ENCODE assay signal across 29 cellular contexts in genomic region chr1:184906771-184907170, GRCh38.
A peak's percentile ranks its signal among the peaks of the same experiment; 100 is the strongest.
DNase-seq lines count a peak whose midpoint lies in the region; ATAC-seq and TF ChIP-seq lines count a peak whose summit lies in the region.
"Had no signal": no experiment of that assay in that cellular context is flagged by ENCODE, and none has a peak within 500 bp of the region (broad histone marks: within the 10 kb centered on the region; RNA-seq: fewer than 3 reads in every experiment).

No MANE protein-coding gene starts in this region.

- in situ Hi-C loops in IMR-90 (cut with MboI; ENCODE audit: low sequenced_read_pairs), result no loop called here

- H3K27me3 Mint-ChIP-seq in CD4-positive, CD25-positive, alpha-beta regulatory T cell, result no peaks in the 10 kb centered on the region
- H3K27me3 Mint-ChIP-seq in Calu3 (ENCODE audit: unreplicated experiment), result no peaks in the 10 kb centered on the region
- H3K27me3 Mint-ChIP-seq: activated naive CD8-positive, alpha-beta T cell treated with anti-CD3 and anti-CD28 coated beads, Interleukin-2, amount 10 ng/mL, durations not matched to agents 7 days and 5 days had no signal

- H3K27ac Mint-ChIP-seq in CD4-positive, CD25-positive, alpha-beta regulatory T cell, result no peak overlapping the region
- H3K27ac Mint-ChIP-seq in Calu3 (ENCODE audit: unreplicated experiment), result no peak overlapping the region
- H3K27ac Mint-ChIP-seq: activated CD4-positive, alpha-beta T cell treated with anti-CD3 and anti-CD28 coated beads, Interleukin-2, amount 10 ng/mL, durations not matched to agents 24 days and 14 days; activated naive CD8-positive, alpha-beta T cell treated with anti-CD3 and anti-CD28 coated beads, Interleukin-2, amount 10 ng/mL, durations not matched to agents 7 days and 5 days had no signal

- H3K79me1 ChIP-seq in IMR-90 (ENCODE audit: low read depth in 1 of 2, low read length in 2 of 2), result peaks cover 2 to 27% of the 10 kb centered on the region in 2 experiments; a peak in 3 of 4 replicates
- no peaks in the 10 kb centered on the region for H3K79me1 ChIP-seq in mesenchymal stem cell (replicated peaks; ENCODE audit: low read length, poor library complexity, severe bottlenecking)

- BruUV-seq in IMR-90 (replicated peaks; lab: Mats Ljungman, UMichigan) (no TSS peak), Calu3 (replicated peaks; lab: Mats Ljungman, UMichigan) (no TSS peak)

- CTCF ChIA-PET in IMR-90 (lab: Yijun Ruan, JAX) (interaction anchor here (0.7 kb wide), 1 partner anchor 12 kb away, joined by 3 read pairs; no protein-coding TSS in a partner anchor), Calu3 (lab: Charles Lee) (no interaction called here)

- no CpG with 5 or more reads among the region's 1 CpG for WGBS in IMR-90 (ENCODE audit: extremely low coverage in 2 of 2, insufficient read length in 1 of 2), 2 experiments
- 60% methylated on average over 1 of the region's 1 CpG for WGBS in mesenchymal stem cell

- H2BK15ac ChIP-seq in IMR-90 (ENCODE audit: low read depth, low read length) (no peak overlapping the region), mesenchymal stem cell (ENCODE audit: low read depth, poor library complexity, severe bottlenecking) (no peak overlapping the region)

- H3K23ac ChIP-seq in IMR-90 (ENCODE audit: low read depth, low read length), result no peak overlapping the region
- no peak overlapping the region for H3K23ac ChIP-seq in mesenchymal stem cell (ENCODE audit: low read length in 2 of 2)

- H3K27me3 ChIP-seq in CD4-positive, CD25-positive, alpha-beta regulatory T cell (ENCODE audit: control insufficient read depth, insufficient read depth, low read length), result no peaks in the 10 kb centered on the region
- H3K27me3 ChIP-seq in IMR-90 (ENCODE audit: control insufficient read depth, insufficient read depth, low read length), result no peaks in the 10 kb centered on the region
- no peaks in the 10 kb centered on the region for H3K27me3 ChIP-seq in mesenchymal stem cell (ENCODE audit: control insufficient read depth in 1 of 2, insufficient read depth in 1 of 2, low read length in 2 of 2)
- H3K27me3 ChIP-seq: pancreas had no signal

- dilution Hi-C loops in IMR-90 (cut with HindIII; ENCODE audit: low sequenced_read_pairs, unreplicated experiment), result no loop called here

- no peak overlapping the region for H2AK5ac ChIP-seq in IMR-90 (ENCODE audit: low read depth, low read length)
- H2AK5ac ChIP-seq in mesenchymal stem cell (ENCODE audit: low read length, severe bottlenecking), result no peak overlapping the region

- intact Hi-C loops in IMR-90 (cut with micrococcal nuclease), result loop anchor here (5.0 kb wide), 2 partner anchors 41 to 66 kb away; partner anchors contain the start of gene NIBAN1
- intact Hi-C loops in sciatic nerve (cut with DNase I), result no loop called here
- intact Hi-C loops in Calu3 (cut with micrococcal nuclease; ENCODE audit: unreplicated experiment), result no loop called here

- no peak overlapping the region for H2BK12ac ChIP-seq in mesenchymal stem cell (ENCODE audit: low read length in 2 of 2)

- H2BK120ac ChIP-seq in IMR-90 (ENCODE audit: low read depth, low read length) (no peak overlapping the region), mesenchymal stem cell (ENCODE audit: low read depth, low read length) (no peak overlapping the region)

- no peak overlapping the region for H4K5ac ChIP-seq in IMR-90 (ENCODE audit: low read depth, low read length)

- H2AFZ ChIP-seq in IMR-90 (replicated peaks; ENCODE audit: low read length, poor library complexity), result no peak overlapping the region
- H2AFZ ChIP-seq in mesenchymal stem cell (ENCODE audit: low read depth, low read length), result no peak overlapping the region

- no peak for TF ChIP-seq POLR2A in IMR-90 (IDR thresholded peaks at IDR 0.05; ENCODE audit: low read depth, low read length)

- peak overlapping the region in 2 of 4 donors; percentile 19 to 26 for H3K4me3 Mint-ChIP-seq in CD4-positive, CD25-positive, alpha-beta regulatory T cell
- no peak overlapping the region for H3K4me3 Mint-ChIP-seq in Calu3 (ENCODE audit: low read depth, unreplicated experiment)
- H3K4me3 Mint-ChIP-seq: activated CD4-positive, alpha-beta T cell treated with anti-CD3 and anti-CD28 coated beads, Interleukin-2, amount 10 ng/mL, durations not matched to agents 24 days and 14 days; activated naive CD8-positive, alpha-beta T cell treated with anti-CD3 and anti-CD28 coated beads, Interleukin-2, amount 10 ng/mL, durations not matched to agents 7 days and 5 days; CD14-positive monocyte; neural crest cell had no signal

- H3K4me3 ChIP-seq in CD4-positive, CD25-positive, alpha-beta regulatory T cell (ENCODE audit: low read depth, low read length), result no peak overlapping the region
- H3K4me3 ChIP-seq in IMR-90 (ENCODE audit: insufficient read depth, low read depth, low read length) (no peak overlapping the region), cardiac fibroblast (replicated peaks in 1 of 2; ENCODE audit: low read depth in 2 of 2, low read length in 2 of 2) (no peak overlapping the region), mesenchymal stem cell (ENCODE audit: insufficient read depth in 1 of 2, low read depth in 1 of 2, low read length in 2 of 2) (no peak overlapping the region)
- H3K4me3 ChIP-seq: lung, pancreas had no signal

- H3K9me3 ChIP-seq in CD4-positive, CD25-positive, alpha-beta regulatory T cell (ENCODE audit: control insufficient read depth in 2 of 2, low read length in 2 of 2), result no peaks in the 10 kb centered on the region
- H3K9me3 ChIP-seq in IMR-90 (ENCODE audit: control insufficient read depth, insufficient read depth, low read length), result no peaks in the 10 kb centered on the region
- H3K9me3 ChIP-seq in mesenchymal stem cell (ENCODE audit: control insufficient read depth, low read length), result no peaks in the 10 kb centered on the region
- H3K9me3 ChIP-seq: pancreas had no signal

- H3K9ac ChIP-seq in IMR-90 (ENCODE audit: low read depth, low read length) (no peak overlapping the region), mesenchymal stem cell (ENCODE audit: low read length) (peak overlapping the region; percentile 22)

- H4K8ac ChIP-seq in IMR-90 (ENCODE audit: low read depth in 2 of 2, low read length in 2 of 2) (no peak overlapping the region), mesenchymal stem cell (ENCODE audit: low read length) (no peak overlapping the region)

- no peak overlapping the region for H4K91ac ChIP-seq in IMR-90 (ENCODE audit: insufficient read depth, low read depth, low read length)
- H4K91ac ChIP-seq in mesenchymal stem cell (ENCODE audit: low read length), result no peak overlapping the region

- peaks cover 16 to 71% (median 53%) of the 10 kb centered on the region in 4 donors for H3K4me1 Mint-ChIP-seq in CD4-positive, CD25-positive, alpha-beta regulatory T cell
- peaks cover 12% of the 10 kb centered on the region for H3K4me1 Mint-ChIP-seq in Calu3 (ENCODE audit: low read depth, unreplicated experiment)
- H3K4me1 Mint-ChIP-seq: activated naive CD8-positive, alpha-beta T cell treated with anti-CD3 and anti-CD28 coated beads, Interleukin-2, amount 10 ng/mL, durations not matched to agents 7 days and 5 days; neural crest cell had no signal

- no peak overlapping the region for H3K18ac ChIP-seq in IMR-90 (ENCODE audit: low read depth, low read length)
- H3K18ac ChIP-seq in mesenchymal stem cell (ENCODE audit: low read depth in 1 of 2, low read length in 2 of 2), result no peak overlapping the region

- H4K20me1 ChIP-seq in IMR-90 (ENCODE audit: insufficient read depth, low read length), result no peaks in the 10 kb centered on the region

- no peak for DNase-seq in CD4-positive, CD25-positive, alpha-beta regulatory T cell
- DNase-seq in IMR-90 (peak; percentile 73), cardiac fibroblast (ENCODE audit: low read depth in 2 of 2) (peak; percentile 32 to 50), mesenchymal stem cell (peak; percentile 38), sciatic nerve (ENCODE audit: low spot score) (no peak), Calu3 (no peak), NCI-H1694 (lab: John Stamatoyannopoulos, UW) (no peak)
- DNase-seq: activated CD4-positive, alpha-beta T cell treated with anti-CD3 and anti-CD28 coated beads, Interleukin-2, amount 10 ng/mL, durations not matched to agents 24 days and 14 days; activated gamma-delta T cell; activated naive CD8-positive, alpha-beta T cell treated with anti-CD3 and anti-CD28 coated beads, Interleukin-2, amount 10 ng/mL, durations not matched to agents 7 days and 5 days; activated T-cell treated with anti-CD3 and anti-CD28 coated beads, Interleukin-2, amount 50 U/mL, for 1 hour; effector memory CD4-positive, alpha-beta T cell; erythroblast; NCI-H1048; NCI-H187; NCI-H2171 treated with DMSO at 0.1 percent for 48 hours; NCI-H524; pancreas; PC-3; right cardiac atrium; stimulated activated CD4-positive, alpha-beta T cell treated with anti-CD3 and anti-CD28 coated beads, Interleukin-12 subunit alpha, Interleukin-12 subunit beta, amount 100 ng/mL, for 4 hours; stimulated activated CD4-positive, alpha-beta T cell treated with anti-CD3 and anti-CD28 coated beads, Interleukin-4, amount 100 ng/mL, for 1 hour; substantia nigra had no signal

- H3K36me3 ChIP-seq in CD4-positive, CD25-positive, alpha-beta regulatory T cell (ENCODE audit: control insufficient read depth, insufficient read depth, low read length), result no peaks in the 10 kb centered on the region
- H3K36me3 ChIP-seq in IMR-90 (ENCODE audit: control insufficient read depth, insufficient read depth, low read length), result no peaks in the 10 kb centered on the region
- H3K36me3 ChIP-seq in mesenchymal stem cell (ENCODE audit: control insufficient read depth in 1 of 2, insufficient read depth in 2 of 2, low read depth in 1 of 2, low read length in 2 of 2), result peaks cover 0 to under 1% of the 10 kb centered on the region in 2 experiments
- H3K36me3 ChIP-seq: pancreas had no signal

- no peak for TF ChIP-seq RAD21 in IMR-90 (IDR thresholded peaks at IDR 0.05; ENCODE audit: low read length)

- TF ChIP-seq CTCF in IMR-90 (conservative IDR thresholded peaks at IDR 0.05; ENCODE audit: low read depth, low read length) (no peak), cardiac fibroblast (IDR thresholded peaks at IDR 0.05; ENCODE audit: low read depth, low read length) (no peak), Calu3 (IDR thresholded peaks at IDR 0.05; ENCODE audit: unreplicated experiment) (no peak)

- no peak for ATAC-seq in CD4-positive, CD25-positive, alpha-beta regulatory T cell (ENCODE audit: low read depth in 2 of 2)
- ATAC-seq in IMR-90 (ENCODE audit: low read depth) (peak; percentile 44; the same call in 1 of the 2 replicates), sciatic nerve (no peak), GM18517 (IDR thresholded peaks at IDR 0.05; ENCODE audit: unreplicated experiment) (no peak)
- ATAC-seq: HepG2, right cardiac atrium, Right ventricle myocardium inferior had no signal

- peak overlapping the region; percentile 27 for H3K27ac ChIP-seq in CD4-positive, CD25-positive, alpha-beta regulatory T cell (ENCODE audit: insufficient read depth, low read length, poor library complexity, severe bottlenecking)
- H3K27ac ChIP-seq in IMR-90 (ENCODE audit: insufficient read depth, low read length), result no peak overlapping the region
- no peak overlapping the region for H3K27ac ChIP-seq in mesenchymal stem cell (ENCODE audit: low read length, poor library complexity, severe bottlenecking)

- peaks cover 0 to 2% (median 0%) of the 10 kb centered on the region in 7 donors for H3K9me3 Mint-ChIP-seq in CD4-positive, CD25-positive, alpha-beta regulatory T cell
- no peaks in the 10 kb centered on the region for H3K9me3 Mint-ChIP-seq in Calu3 (ENCODE audit: low read depth, unreplicated experiment)

- POLR2A ChIA-PET in IMR-90 (lab: Charles Lee; ENCODE audit: unreplicated experiment), result interaction anchor here (0.7 kb wide), 1 partner anchor 101 kb away, joined by 3 read pairs; no protein-coding TSS in a partner anchor

- no peaks in the 10 kb centered on the region for H3K36me3 Mint-ChIP-seq in CD4-positive, CD25-positive, alpha-beta regulatory T cell
- H3K36me3 Mint-ChIP-seq in Calu3 (ENCODE audit: insufficient read depth, unreplicated experiment), result no peaks in the 10 kb centered on the region
- H3K36me3 Mint-ChIP-seq: activated naive CD8-positive, alpha-beta T cell treated with anti-CD3 and anti-CD28 coated beads, Interleukin-2, amount 10 ng/mL, durations not matched to agents 7 days and 5 days had no signal

- H3K9me1 ChIP-seq in IMR-90 (ENCODE audit: insufficient read depth, low read length), result peaks cover 10% of the 10 kb centered on the region; the same call in 1 of the 2 replicates

- no peak overlapping the region for H3K56ac ChIP-seq in IMR-90 (ENCODE audit: extremely low read depth, insufficient read depth, low read length)

- no peak overlapping the region for H2AK9ac ChIP-seq in IMR-90 (replicated peaks; ENCODE audit: low read depth, low read length, poor library complexity)

- no peak overlapping the region for H3K14ac ChIP-seq in IMR-90 (replicated peaks; ENCODE audit: low read depth, low read length)
- no peak overlapping the region for H3K14ac ChIP-seq in mesenchymal stem cell (ENCODE audit: low read length in 2 of 2)

- peak overlapping the region; percentile 12; the same call in 1 of the 2 replicates for H3K4me2 ChIP-seq in IMR-90 (ENCODE audit: low read depth, low read length)
- H3K4me2 ChIP-seq in mesenchymal stem cell (ENCODE audit: low read length, poor library complexity, severe bottlenecking), result no peak overlapping the region

- no peak overlapping the region for H2BK20ac ChIP-seq in IMR-90 (ENCODE audit: low read depth, low read length)

- H3K4me1 ChIP-seq in CD4-positive, CD25-positive, alpha-beta regulatory T cell (ENCODE audit: control insufficient read depth, insufficient read depth, low read length, poor library complexity, severe bottlenecking), result peaks cover 32% of the 10 kb centered on the region
- H3K4me1 ChIP-seq in IMR-90 (ENCODE audit: control insufficient read depth, insufficient read depth, low read length) (peaks cover 9% of the 10 kb centered on the region), mesenchymal stem cell (ENCODE audit: control insufficient read depth, insufficient read depth, low read depth, low read length) (no peaks in the 10 kb centered on the region)

- peak overlapping the region; percentile 3 for H2BK5ac ChIP-seq in IMR-90 (ENCODE audit: low read depth, low read length, poor library complexity, severe bottlenecking)
- H2BK5ac ChIP-seq in mesenchymal stem cell (ENCODE audit: low read depth, low read length, poor library complexity, severe bottlenecking), result no peak overlapping the region

- no peak overlapping the region for H3K4ac ChIP-seq in IMR-90 (ENCODE audit: low read depth, low read length)
- no peak overlapping the region for H3K4ac ChIP-seq in mesenchymal stem cell (ENCODE audit: low read depth in 1 of 2, low read length in 2 of 2)

Comparison
In these comparisons a context has a peak if more than half of its experiments do, and no peak if none do; other contexts are left out.
1. DNase-seq: peak in IMR-90 (single experiment), cardiac fibroblast (2 of 2) and mesenchymal stem cell (single experiment); none in CD4-positive, CD25-positive, alpha-beta regulatory T cell (0 of 3), sciatic nerve (single experiment), Calu3 (single experiment) and NCI-H1694 (single experiment).